In the genomic region with DNA sequence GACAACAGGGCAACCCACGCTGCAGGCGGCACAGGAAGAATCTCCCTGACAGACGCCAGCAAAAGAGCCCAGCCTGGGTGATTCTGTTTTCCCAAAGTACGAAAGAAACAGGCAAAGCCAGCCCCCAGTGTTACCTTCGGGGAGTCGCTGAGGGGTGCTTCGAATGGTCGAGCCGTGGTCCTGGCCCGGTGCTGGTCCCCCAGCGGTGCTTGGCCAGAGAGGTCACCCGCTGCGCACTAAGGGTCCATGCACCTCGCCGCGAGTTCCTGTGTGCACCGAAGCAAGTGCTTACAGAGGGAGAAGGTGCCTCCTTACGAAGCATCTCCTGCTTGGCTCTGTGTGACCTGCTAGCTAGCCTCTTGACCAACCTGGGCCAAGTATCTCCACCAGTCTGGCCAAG, we compare ENCODE assay signal across 9 cellular contexts.
"Had no signal": no experiment of that assay in that cellular context is flagged by ENCODE, and none has a peak within 500 bp of the region (broad histone marks: within the 10 kb centered on the region; RNA-seq: fewer than 3 reads in every experiment).

No MANE protein-coding gene starts in this region.

- DNase-seq: GM23248, GOT3, H7, H9, HCEC 1CT, HFFc6 had no signal

- H3K9me3 ChIP-seq: HAP-1 had no signal

- H3K4me1 ChIP-seq: HAP-1 had no signal

- ATAC-seq: GM23338, HCT116 had no signal

- H3K9ac ChIP-seq: GM23248 had no signal

- H3K36me3 ChIP-seq: HAP-1 had no signal

- H3K4me2 ChIP-seq: GM23338 had no signal

- H3K4me3 Mint-ChIP-seq: GM23338, H9, HFFc6 had no signal

- H3K4me3 ChIP-seq: GM23248, GM23338, HAP-1 had no signal

- H2AFZ ChIP-seq: GM23248, GM23338 had no signal

- H3K27ac ChIP-seq: GM23248 had no signal

- H3K27ac Mint-ChIP-seq: GM23338, HFFc6 had no signal

- H3K4me1 Mint-ChIP-seq: GM23338, H9 had no signal

- H3K9me3 Mint-ChIP-seq: GM23338, H9 had no signal
